Comparison of ENCODE assay signal across 13 cellular contexts in genomic region chr14:73008501-73008900, GRCh38. TPM values are rescaled to one million over a fixed set of nuclear protein-coding genes. Genes with fewer than 3 reads are reported as not detected.
DNase-seq lines count a peak whose midpoint lies in the region; ATAC-seq and TF ChIP-seq lines count a peak whose summit lies in the region.
"Had no signal": no experiment of that assay in that cellular context is flagged by ENCODE, and none has a peak within 500 bp of the region (broad histone marks: within the 10 kb centered on the region; RNA-seq: fewer than 3 reads in every experiment).

No MANE protein-coding gene starts in this region.

- DNase-seq in left ventricle myocardium superior (no peak), left cardiac atrium (no peak), cardiac fibroblast (ENCODE audit: low read depth in 2 of 2) (peak; percentile 41 to 69), myocyte (ENCODE audit: low read depth) (peak; percentile 93), T1000 (lab: John Stamatoyannopoulos, UW) (no peak), glomerular visceral epithelial cell (ENCODE audit: extremely low spot score) (no peak), LoVo (ENCODE audit: low spot score) (no peak), HAP-1 (ENCODE audit: low spot score in 2 of 2) (no peak)
- DNase-seq: activated CD4-positive, CD25-positive, alpha-beta regulatory T cell treated with anti-CD3 and anti-CD28 coated beads, Interleukin-2, amount 50 U/mL, for 72 hours; DMS79 treated with DMSO at 0.1 percent for 48 hours; H9; spleen had no signal

- H3K27me3 ChIP-seq in HAP-1 (ENCODE audit: low read depth): no peaks in the 10 kb centered on the region
- H3K27me3 ChIP-seq: neural progenitor cell, spleen had no signal

- ATAC-seq in left ventricle myocardium superior (peak; percentile 10), left cardiac atrium (no peak)

- in situ Hi-C loops in HAP-1 (cut with MboI; ENCODE audit: low sequenced_read_pairs): no loop called here

- H3K4me3 ChIP-seq in cardiac fibroblast (replicated peaks in 1 of 2; ENCODE audit: low read depth in 2 of 2, low read length in 2 of 2) (no peak overlapping the region), HAP-1 (no peak overlapping the region)
- H3K4me3 ChIP-seq: neural progenitor cell, spleen had no signal

- H3K4me1 ChIP-seq in HAP-1: no peaks in the 10 kb centered on the region
- H3K4me1 ChIP-seq: neural progenitor cell had no signal

- TF ChIP-seq CTCF in cardiac fibroblast (IDR thresholded peaks at IDR 0.05; ENCODE audit: low read depth, low read length): no peak

- H3K9me3 ChIP-seq in HAP-1: no peaks in the 10 kb centered on the region
- H3K9me3 ChIP-seq: spleen had no signal

- no peaks in the 10 kb centered on the region for H3K36me3 ChIP-seq in HAP-1 (replicated peaks)
- H3K36me3 ChIP-seq: neural progenitor cell had no signal

- intact Hi-C loops in left ventricle myocardium superior (cut with micrococcal nuclease) (no loop called here), left cardiac atrium (cut with DNase I) (no loop called here)

RNA-seq across cellular contexts. Expression of gene ZFYVE1, which starts 18.4 kb away (rescaled TPM):
- total RNA-seq in left ventricle myocardium superior: 15.7 TPM
- total RNA-seq in left cardiac atrium: 10 to 100 TPM in 1 of 2 donors, 1 to 10 TPM in 1; 9.6 to 11.1 TPM
- 17.0 and 29.1 TPM in 2 replicates for total RNA-seq in myocyte
- polyA plus RNA-seq in myocyte (2012): 27.4 TPM

RNA-seq across cellular contexts. Expression of gene RBM25, which starts 49.8 kb away (rescaled TPM):
- total RNA-seq in left ventricle myocardium superior: 35.9 TPM
- total RNA-seq in left cardiac atrium: 10 to 100 TPM; 32.0 to 47.3 TPM
- total RNA-seq in myocyte: 52.0 and 55.8 TPM in 2 replicates
- polyA plus RNA-seq in myocyte (2012): 29.0 TPM

Comparison
In these comparisons a context has a peak if more than half of its experiments do, and no peak if none do; other contexts are left out.
1. DNase-seq: peak in cardiac fibroblast (2 of 2) and myocyte (single experiment); none in left ventricle myocardium superior (single experiment), left cardiac atrium (single experiment), T1000 (single experiment), glomerular visceral epithelial cell (single experiment), LoVo (single experiment) and HAP-1 (0 of 2).